15 cellular contexts compared by ENCODE assay signal in genomic region chr12:94047781-94048567, GRCh38.
DNase-seq lines count a peak whose midpoint lies in the region; ATAC-seq and TF ChIP-seq lines count a peak whose summit lies in the region.
"Had no signal": no experiment of that assay in that cellular context is flagged by ENCODE, and none has a peak within 500 bp of the region (broad histone marks: within the 10 kb centered on the region; RNA-seq: fewer than 3 reads in every experiment).

No MANE protein-coding gene starts in this region.

- H2AFZ ChIP-seq in mammary epithelial cell (ENCODE audit: low read depth, low read length), result peak overlapping the region; percentile 67

- peak; percentile 88 for ATAC-seq in Right ventricle myocardium superior (ENCODE audit: poor library complexity)
- no peak for ATAC-seq in GM18858 (IDR thresholded peaks at IDR 0.05; ENCODE audit: unreplicated experiment)
- no peak for ATAC-seq in HG03045 (IDR thresholded peaks at IDR 0.05; ENCODE audit: unreplicated experiment)
- ATAC-seq in GM21786 (IDR thresholded peaks at IDR 0.05; ENCODE audit: unreplicated experiment), result no peak
- ATAC-seq: stimulated activated naive CD8-positive, alpha-beta T cell treated with anti-CD3 and anti-CD28 coated beads, Interleukin-15, amount 100 ng/mL, for 72 hours had no signal

- peaks cover 28% of the 10 kb centered on the region for H3K4me1 ChIP-seq in mammary epithelial cell (ENCODE audit: insufficient read depth, low read length)
- H3K4me1 ChIP-seq in muscle layer of colon (ENCODE audit: insufficient read depth, low read length), result peaks cover 7% of the 10 kb centered on the region

- H3K27me3 ChIP-seq in mammary epithelial cell (ENCODE audit: insufficient read depth, low read length), result no peaks in the 10 kb centered on the region
- H3K27me3 ChIP-seq in muscle layer of colon (ENCODE audit: control insufficient read depth in 1 of 2, insufficient read depth in 2 of 2, low read length in 2 of 2), result no peaks in the 10 kb centered on the region

- BruUV-seq in mammary epithelial cell (replicated peaks; lab: Mats Ljungman, UMichigan), result no TSS peak

- no peaks in the 10 kb centered on the region for H4K20me1 ChIP-seq in mammary epithelial cell (ENCODE audit: insufficient read depth, low read length)

- dilution Hi-C loops in mammary epithelial cell (cut with HindIII; ENCODE audit: low sequenced_read_pairs), result no loop called here

- in situ Hi-C loops in mammary epithelial cell (cut with MboI; ENCODE audit: low sequenced_read_pairs in 2 of 2), result no loop called here

- WGBS in mammary epithelial cell (ENCODE audit: low coverage, missing lambda C conversion rate), result 7% methylated on average over 7 of the region's 7 CpGs

- H3K9me3 ChIP-seq in mammary epithelial cell (replicated peaks; ENCODE audit: insufficient read depth, low read length) (no peaks in the 10 kb centered on the region), muscle layer of colon (ENCODE audit: low read length) (no peaks in the 10 kb centered on the region)

- peak overlapping the region; percentile 69 for H3K4me2 ChIP-seq in mammary epithelial cell (ENCODE audit: insufficient read depth, low read depth, low read length)

- no peaks in the 10 kb centered on the region for H3K79me2 ChIP-seq in mammary epithelial cell (ENCODE audit: insufficient read depth, low read length)

- H3K36me3 ChIP-seq in mammary epithelial cell (ENCODE audit: insufficient read depth, low read length), result no peaks in the 10 kb centered on the region
- no peaks in the 10 kb centered on the region for H3K36me3 ChIP-seq in muscle layer of colon (ENCODE audit: insufficient read depth, low read length)

- TF ChIP-seq CTCF in mammary epithelial cell (conservative IDR thresholded peaks at IDR 0.05 in 1 of 2, IDR thresholded peaks at IDR 0.05 in 1 of 2; ENCODE audit: extremely low read depth in 1 of 2, insufficient read depth in 1 of 2, low read depth in 1 of 2, low read length in 2 of 2), result no peak

- CTCF ChIA-PET in mammary epithelial cell (lab: Charles Lee; ENCODE audit: low non-redundant PET), result interaction anchor here (0.6 kb wide), 1 partner anchor 52 kb away, joined by 3 read pairs; no protein-coding TSS in a partner anchor

- H3K4me3 ChIP-seq in mammary epithelial cell (replicated peaks in 1 of 3; ENCODE audit: insufficient read depth in 1 of 3, low read depth in 2 of 3, low read length in 3 of 3) (peak overlapping the region in 2 of 3 experiments; percentile 4 to 25), muscle layer of colon (ENCODE audit: low read depth in 1 of 2, low read length in 2 of 2) (no peak overlapping the region)

- peak overlapping the region; percentile 47 for H3K27ac ChIP-seq in mammary epithelial cell (ENCODE audit: insufficient read depth, low read depth, low read length)
- H3K27ac ChIP-seq in muscle layer of colon (ENCODE audit: low read depth, low read length), result peak overlapping the region; percentile 50

- H3K9ac ChIP-seq in mammary epithelial cell (ENCODE audit: insufficient read depth, low read length) (no peak overlapping the region), muscle layer of colon (ENCODE audit: low read length) (no peak overlapping the region)

- intact Hi-C loops in Right ventricle myocardium superior (cut with DNase I), result no loop called here
- intact Hi-C loops in cardiac septum (cut with DNase I), result no loop called here
- intact Hi-C loops in mammary epithelial cell (cut with micrococcal nuclease), result no loop called here

- DNase-seq in Right ventricle myocardium superior (no peak), cardiac septum (ENCODE audit: low spot score) (no peak), mammary epithelial cell (peak; percentile 86), T-helper 1 cell (no peak)
- DNase-seq: activated naive CD4-positive, alpha-beta T cell treated with Interleukin-2 at 50 U/mL for 16 hours; activated T-cell treated with anti-CD3 and anti-CD28 coated beads for 4 hours; CD4-positive, alpha-beta memory T cell; DND-41; erythroblast; NCI-H2029 treated with DMSO at 0.1 percent for 48 hours; stimulated activated naive CD8-positive, alpha-beta T cell treated with anti-CD3 and anti-CD28 coated beads, Interleukin-15, amount 100 ng/mL, for 72 hours had no signal

Comparison
In these comparisons a context has a peak if more than half of its experiments do, and no peak if none do; other contexts are left out.
1. H3K4me3 ChIP-seq: peak in mammary epithelial cell (2 of 3); none in muscle layer of colon (0 of 2).